1 cellular context compared by ENCODE assay signal in the genomic region with DNA sequence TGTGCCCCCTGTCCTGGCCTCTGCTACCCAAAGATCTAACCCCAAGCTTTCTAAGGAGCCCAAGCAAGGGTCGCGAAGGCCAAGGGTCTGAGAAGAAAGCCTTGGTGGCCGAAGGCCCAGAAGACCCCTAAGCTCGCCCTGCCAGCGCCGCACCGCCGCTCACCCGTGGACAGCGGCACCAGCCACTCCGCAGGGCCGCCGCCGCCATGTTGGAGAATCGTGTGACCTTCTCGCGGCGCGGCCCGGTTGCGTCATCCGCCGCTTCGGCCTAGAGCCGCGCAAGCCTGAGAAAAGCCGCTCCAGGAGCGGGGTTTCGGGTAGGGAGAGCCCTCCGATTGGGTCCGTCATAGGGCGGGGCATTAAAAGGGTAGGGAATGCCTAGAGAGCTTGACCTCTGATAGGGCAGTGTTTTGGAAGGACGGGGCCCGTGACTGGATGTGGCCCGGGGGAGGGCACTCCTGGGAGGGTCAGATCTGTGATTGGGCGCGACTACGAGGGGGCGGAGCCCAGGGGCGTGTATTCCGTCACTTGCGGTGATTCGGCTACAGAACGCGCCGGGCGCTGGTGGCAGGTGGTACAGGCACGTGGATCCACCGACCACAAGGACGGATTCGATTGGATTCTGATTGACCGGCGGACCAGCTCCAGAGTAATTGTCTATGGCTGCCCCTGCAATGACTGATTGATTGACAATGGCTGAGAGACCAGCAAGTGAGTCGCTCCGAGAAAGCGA.
TF ChIP-seq lines count a peak whose summit lies in the region.

A gene with protein sequence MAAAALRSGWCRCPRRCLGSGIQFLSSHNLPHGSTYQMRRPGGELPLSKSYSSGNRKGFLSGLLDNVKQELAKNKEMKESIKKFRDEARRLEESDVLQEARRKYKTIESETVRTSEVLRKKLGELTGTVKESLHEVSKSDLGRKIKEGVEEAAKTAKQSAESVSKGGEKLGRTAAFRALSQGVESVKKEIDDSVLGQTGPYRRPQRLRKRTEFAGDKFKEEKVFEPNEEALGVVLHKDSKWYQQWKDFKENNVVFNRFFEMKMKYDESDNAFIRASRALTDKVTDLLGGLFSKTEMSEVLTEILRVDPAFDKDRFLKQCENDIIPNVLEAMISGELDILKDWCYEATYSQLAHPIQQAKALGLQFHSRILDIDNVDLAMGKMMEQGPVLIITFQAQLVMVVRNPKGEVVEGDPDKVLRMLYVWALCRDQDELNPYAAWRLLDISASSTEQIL (minus strand): TSS at position 223 of the 733 bp plus-strand sequence. CDS start 15 bp downstream, at position 208.

TF ChIP-seq in HEK293, 187 proteins besides CTCF, POLR2A, EP300 and RAD21 (continued from another document):
- TF ChIP-seq, protein P1, sequence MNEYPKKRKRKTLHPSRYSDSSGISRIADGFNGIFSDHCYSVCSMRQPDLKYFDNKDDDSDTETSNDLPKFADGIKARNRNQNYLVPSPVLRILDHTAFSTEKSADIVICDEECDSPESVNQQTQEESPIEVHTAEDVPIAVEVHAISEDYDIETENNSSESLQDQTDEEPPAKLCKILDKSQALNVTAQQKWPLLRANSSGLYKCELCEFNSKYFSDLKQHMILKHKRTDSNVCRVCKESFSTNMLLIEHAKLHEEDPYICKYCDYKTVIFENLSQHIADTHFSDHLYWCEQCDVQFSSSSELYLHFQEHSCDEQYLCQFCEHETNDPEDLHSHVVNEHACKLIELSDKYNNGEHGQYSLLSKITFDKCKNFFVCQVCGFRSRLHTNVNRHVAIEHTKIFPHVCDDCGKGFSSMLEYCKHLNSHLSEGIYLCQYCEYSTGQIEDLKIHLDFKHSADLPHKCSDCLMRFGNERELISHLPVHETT (tag by site-specific recombination; IDR thresholded peaks at IDR 0.05) = 0 out of 2 replicates have a peak, but pooled peaks have one; percentile 16
